In genomic region chr7:81492910-81493309, GRCh38 we compare ENCODE assay signal across 20 cellular contexts.
"Had no signal": no experiment of that assay in that cellular context is flagged by ENCODE, and none has a peak within 500 bp of the region (broad histone marks: within the 10 kb centered on the region; RNA-seq: fewer than 3 reads in every experiment).

No MANE protein-coding gene starts in this region.

- ATAC-seq: Panc1, T-cell had no signal

- H3K4me3 ChIP-seq: MG63 had no signal

- H3K9me3 ChIP-seq: MG63, SK-N-SH had no signal

- H3K4me2 ChIP-seq: SK-N-SH had no signal

- DNase-seq: KBM-7, MG63, NCI-H1092, NCI-H1105 treated with DMSO at 0.1 percent for 48 hours, NCI-H1417 treated with DMSO at 0.1 percent for 48 hours, NCI-H146, NCI-H187 treated with DMSO at 0.1 percent for 48 hours, NCI-H2029 treated with DMSO at 0.1 percent for 48 hours, NCI-H2171 treated with DMSO at 0.1 percent for 48 hours, NCI-H345, NCI-H446 treated with DMSO at 0.1 percent for 48 hours, NCI-H526 treated with DMSO at 0.1 percent for 48 hours, NCI-H748 treated with DMSO at 0.1 percent for 48 hours, SHP77, SK-N-SH, SW 1271, T-cell had no signal

- H3K36me3 ChIP-seq: MG63 had no signal

- H3K27me3 ChIP-seq: MG63 had no signal

- H3K27ac ChIP-seq: HL-60, RWPE1 had no signal
